Comparison of ENCODE assay signal across 10 cellular contexts in the genomic region with DNA sequence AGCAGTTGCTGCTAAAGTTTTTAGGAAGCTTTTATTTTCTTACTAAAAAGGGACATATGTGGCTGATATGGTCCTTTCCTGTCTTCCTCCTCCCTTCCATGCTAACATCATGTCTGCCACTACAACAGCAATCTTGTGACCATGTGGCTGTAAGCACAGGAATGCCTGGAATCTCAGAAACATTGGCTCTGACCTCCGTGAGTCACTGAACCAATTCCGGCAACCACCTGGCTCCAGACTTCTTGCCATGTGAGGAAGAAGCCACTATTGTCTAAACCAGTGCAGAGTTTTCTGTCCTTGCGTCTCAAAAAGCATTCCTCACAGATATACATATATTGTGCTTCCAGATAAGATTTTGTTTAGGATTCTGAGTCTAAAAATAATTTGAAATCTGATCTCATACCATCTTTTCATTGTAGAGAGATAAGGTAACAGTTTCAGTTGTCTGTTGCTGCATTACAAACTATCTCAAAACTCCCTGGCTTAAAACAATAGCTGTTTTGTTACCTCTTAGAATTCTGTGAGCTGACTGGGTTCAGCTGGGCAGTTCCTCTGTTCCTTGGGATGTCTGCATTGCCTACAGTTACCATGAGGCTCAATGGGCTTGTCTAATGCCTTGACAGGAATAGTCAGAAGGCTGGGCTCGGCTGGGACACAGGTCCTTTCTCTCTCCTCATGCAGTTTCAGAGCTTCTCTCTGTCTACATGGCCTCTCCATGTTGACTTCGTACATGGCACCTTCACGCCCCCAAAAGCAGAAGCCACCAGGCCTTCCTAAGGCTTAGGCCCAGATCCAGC.
A peak's percentile ranks its signal among the peaks of the same experiment; 100 is the strongest.
DNase-seq lines count a peak whose midpoint lies in the region; ATAC-seq and TF ChIP-seq lines count a peak whose summit lies in the region.
"Had no signal": no experiment of that assay in that cellular context is flagged by ENCODE, and none has a peak within 500 bp of the region (broad histone marks: within the 10 kb centered on the region; RNA-seq: fewer than 3 reads in every experiment).

No MANE protein-coding gene starts in this region.

- TF ChIP-seq POLR2A in transverse colon (IDR thresholded peaks at IDR 0.05): no peak

- no peaks in the 10 kb centered on the region for H3K36me3 ChIP-seq in heart right ventricle
- H3K36me3 ChIP-seq in transverse colon: no peaks in the 10 kb centered on the region

- no peaks in the 10 kb centered on the region for H3K27me3 ChIP-seq in heart right ventricle
- H3K27me3 ChIP-seq in transverse colon: no peaks in the 10 kb centered on the region

- WGBS in heart right ventricle, 2 donors: 38 to 54% methylated on average over 6 of the region's 6 CpGs
- 76 to 81% methylated on average over 4 to 6 of the region's 6 CpGs for WGBS in transverse colon (ENCODE audit: low coverage in 1 of 2), 2 donors

- in situ Hi-C loops in transverse colon (cut with MboI; ENCODE audit: low pct_ligation_motif_present in 1 of 4, low pct_unique_long_range_greater_than_20kb in 1 of 4, low sequenced_read_pairs in 3 of 4): no loop called here

- ATAC-seq in heart right ventricle (peak; percentile 85 to 96 (median 94)), HG02623 (IDR thresholded peaks at IDR 0.05; ENCODE audit: unreplicated experiment) (no peak)

- DNase-seq in GM04504 (ENCODE audit: low read depth) (peak; percentile 91), amniotic stem cell (lab: John Stamatoyannopoulos, UW) (peak; percentile 59), heart right ventricle (peak; percentile 17 to 71), renal cortical epithelial cell (ENCODE audit: low read depth) (peak; percentile 98), MV-4-11 (lab: John Stamatoyannopoulos, UW) (no peak), NCI-H524 (lab: John Stamatoyannopoulos, UW) (no peak), transverse colon (no peak)
- DNase-seq: effector CD4-positive, alpha-beta T cell; T-helper 1 cell had no signal

- H3K4me1 ChIP-seq in heart right ventricle (peaks cover 5 to 23% (median 16%) of the 10 kb centered on the region in 9 donors), transverse colon (peaks cover 0 to 9% (median 0%) of the 10 kb centered on the region in 4 donors)

- H3K27ac ChIP-seq in heart right ventricle (peak overlapping the region in 7 of 10 donors; percentile 39 to 90 (median 78)), transverse colon (peak overlapping the region in 1 of 4 donors; percentile 3)

- intact Hi-C loops in heart right ventricle (cut with DNase I): no loop called here
- intact Hi-C loops in transverse colon (cut with DNase I; ENCODE audit: low total_unique reads): no loop called here

- no peak for TF ChIP-seq EP300 in transverse colon (IDR thresholded peaks at IDR 0.05; ENCODE audit: low read depth)

- H3K9me3 ChIP-seq in heart right ventricle (no peaks in the 10 kb centered on the region), transverse colon (no peaks in the 10 kb centered on the region)

- H3K4me3 ChIP-seq in heart right ventricle (no peak overlapping the region), transverse colon (no peak overlapping the region)

- TF ChIP-seq CTCF in heart right ventricle (IDR thresholded peaks at IDR 0.05) (no peak), transverse colon (IDR thresholded peaks at IDR 0.05) (no peak)

Comparison
In these comparisons a context has a peak if more than half of its experiments do, and no peak if none do; other contexts are left out.
1. DNase-seq: peak in GM04504 (single experiment), amniotic stem cell (single experiment), heart right ventricle (2 of 2) and renal cortical epithelial cell (single experiment); none in MV-4-11 (single experiment), NCI-H524 (0 of 2) and transverse colon (single experiment).